In genomic region chr2:127012215-127012614, GRCh38 we compare ENCODE assay signal across 1 cellular context.
TF ChIP-seq lines count a peak whose summit lies in the region.

No MANE protein-coding gene starts in this region.

TF ChIP-seq in GM23338, 12 proteins besides CTCF, POLR2A, EP300 and RAD21 (continued from another document):
- TF ChIP-seq ZNF462 (CRISPR knock-in tag; IDR thresholded peaks at IDR 0.05): no peak
